ENCODE assay signal across 1 cellular context in the genomic region with DNA sequence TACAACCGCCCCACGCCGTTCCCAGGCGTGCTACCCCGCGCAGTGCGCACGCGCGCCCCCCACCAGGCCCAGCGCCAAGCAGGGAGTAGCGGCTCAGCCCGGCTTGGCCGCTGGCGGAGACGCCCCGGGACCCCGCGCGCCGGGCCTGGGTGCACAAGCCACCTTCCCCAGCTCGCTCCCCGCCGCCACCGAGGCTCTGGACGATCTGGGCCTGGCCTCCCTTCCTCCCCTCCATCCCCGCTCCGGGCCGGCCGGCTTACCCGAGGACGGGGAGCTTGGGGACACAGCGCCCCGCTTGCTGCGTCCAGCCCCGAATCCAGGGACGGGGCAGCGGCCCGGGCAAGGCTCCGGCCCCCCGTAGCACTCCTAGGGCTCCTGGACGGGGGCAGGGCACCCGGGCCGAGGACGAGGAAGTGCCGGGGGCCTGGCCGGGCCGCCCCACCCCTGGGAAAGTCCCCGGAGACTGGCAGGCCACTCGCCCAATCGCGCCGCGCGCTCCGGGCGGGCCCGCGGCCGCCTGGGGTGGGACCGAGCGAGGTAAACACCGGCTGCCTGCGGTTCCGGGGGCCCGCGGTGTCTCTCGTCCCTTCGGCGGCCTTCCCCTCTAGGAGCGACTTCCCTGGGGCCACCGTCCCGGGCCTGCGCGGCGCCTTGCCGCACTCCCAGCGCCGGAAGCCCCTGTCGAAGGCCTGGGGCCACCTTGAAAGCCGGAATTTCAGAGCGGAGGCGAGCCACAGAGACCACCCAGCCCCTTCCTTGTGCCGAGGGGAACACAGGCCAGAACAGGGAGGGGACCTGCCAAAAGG.
TF ChIP-seq lines count a peak whose summit lies in the region.

A gene with protein sequence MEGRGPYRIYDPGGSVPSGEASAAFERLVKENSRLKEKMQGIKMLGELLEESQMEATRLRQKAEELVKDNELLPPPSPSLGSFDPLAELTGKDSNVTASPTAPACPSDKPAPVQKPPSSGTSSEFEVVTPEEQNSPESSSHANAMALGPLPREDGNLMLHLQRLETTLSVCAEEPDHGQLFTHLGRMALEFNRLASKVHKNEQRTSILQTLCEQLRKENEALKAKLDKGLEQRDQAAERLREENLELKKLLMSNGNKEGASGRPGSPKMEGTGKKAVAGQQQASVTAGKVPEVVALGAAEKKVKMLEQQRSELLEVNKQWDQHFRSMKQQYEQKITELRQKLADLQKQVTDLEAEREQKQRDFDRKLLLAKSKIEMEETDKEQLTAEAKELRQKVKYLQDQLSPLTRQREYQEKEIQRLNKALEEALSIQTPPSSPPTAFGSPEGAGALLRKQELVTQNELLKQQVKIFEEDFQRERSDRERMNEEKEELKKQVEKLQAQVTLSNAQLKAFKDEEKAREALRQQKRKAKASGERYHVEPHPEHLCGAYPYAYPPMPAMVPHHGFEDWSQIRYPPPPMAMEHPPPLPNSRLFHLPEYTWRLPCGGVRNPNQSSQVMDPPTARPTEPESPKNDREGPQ (minus strand): TSS at position 415 of the 806 bp plus-strand sequence. CDS start 15,939 bp downstream, outside the sequence.

TF ChIP-seq in K562, 482 proteins besides CTCF, POLR2A, EP300 and RAD21 (continued from another document and continues in another):
- peak; percentile 77 for TF ChIP-seq SRSF7 (optimal IDR thresholded peaks at IDR 0.05; ENCODE audit: low read depth, low read length)
- TF ChIP-seq, protein P1, sequence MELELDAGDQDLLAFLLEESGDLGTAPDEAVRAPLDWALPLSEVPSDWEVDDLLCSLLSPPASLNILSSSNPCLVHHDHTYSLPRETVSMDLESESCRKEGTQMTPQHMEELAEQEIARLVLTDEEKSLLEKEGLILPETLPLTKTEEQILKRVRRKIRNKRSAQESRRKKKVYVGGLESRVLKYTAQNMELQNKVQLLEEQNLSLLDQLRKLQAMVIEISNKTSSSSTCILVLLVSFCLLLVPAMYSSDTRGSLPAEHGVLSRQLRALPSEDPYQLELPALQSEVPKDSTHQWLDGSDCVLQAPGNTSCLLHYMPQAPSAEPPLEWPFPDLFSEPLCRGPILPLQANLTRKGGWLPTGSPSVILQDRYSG (tag; conservative IDR thresholded peaks at IDR 0.05; ENCODE audit: low read depth), result no peak
- peak; percentile 54; the same call in 1 of the 2 replicates for TF ChIP-seq L3MBTL2 (IDR thresholded peaks at IDR 0.05)
- peak; percentile 86 for TF ChIP-seq HMGN3 (IDR thresholded peaks at IDR 0.05; ENCODE audit: borderline replicate concordance, extremely low read depth, insufficient read length, low read depth, low read length)
- TF ChIP-seq TAL1 (IDR thresholded peaks at IDR 0.05), result no peak
- no peak for TF ChIP-seq FOXM1 (IDR thresholded peaks at IDR 0.05; ENCODE audit: low read depth)
- TF ChIP-seq FOXM1 (CRISPR knock-in tag; IDR thresholded peaks at IDR 0.05; ENCODE audit: low read depth), result peak; percentile 88; the same call in 1 of the 2 replicates
- no peak for TF ChIP-seq ZNF75A (CRISPR knock-in tag; IDR thresholded peaks at IDR 0.05)
- TF ChIP-seq TSC22D4 (tag; IDR thresholded peaks at IDR 0.05), result no peak
- TF ChIP-seq, protein P2, sequence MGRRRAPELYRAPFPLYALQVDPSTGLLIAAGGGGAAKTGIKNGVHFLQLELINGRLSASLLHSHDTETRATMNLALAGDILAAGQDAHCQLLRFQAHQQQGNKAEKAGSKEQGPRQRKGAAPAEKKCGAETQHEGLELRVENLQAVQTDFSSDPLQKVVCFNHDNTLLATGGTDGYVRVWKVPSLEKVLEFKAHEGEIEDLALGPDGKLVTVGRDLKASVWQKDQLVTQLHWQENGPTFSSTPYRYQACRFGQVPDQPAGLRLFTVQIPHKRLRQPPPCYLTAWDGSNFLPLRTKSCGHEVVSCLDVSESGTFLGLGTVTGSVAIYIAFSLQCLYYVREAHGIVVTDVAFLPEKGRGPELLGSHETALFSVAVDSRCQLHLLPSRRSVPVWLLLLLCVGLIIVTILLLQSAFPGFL (CRISPR knock-in tag; IDR thresholded peaks at IDR 0.05), result no peak
- no peak for TF ChIP-seq PRMT5 (CRISPR knock-in tag; IDR thresholded peaks at IDR 0.05)
- TF ChIP-seq TFAM (CRISPR knock-in tag; conservative IDR thresholded peaks at IDR 0.05), result no peak
- TF ChIP-seq NFXL1 (CRISPR knock-in tag; IDR thresholded peaks at IDR 0.05), result no peak
- TF ChIP-seq ZNF174 (CRISPR knock-in tag; IDR thresholded peaks at IDR 0.05), result no peak
- no peak for TF ChIP-seq CBFA2T3 (IDR thresholded peaks at IDR 0.05)
- TF ChIP-seq, protein P3, sequence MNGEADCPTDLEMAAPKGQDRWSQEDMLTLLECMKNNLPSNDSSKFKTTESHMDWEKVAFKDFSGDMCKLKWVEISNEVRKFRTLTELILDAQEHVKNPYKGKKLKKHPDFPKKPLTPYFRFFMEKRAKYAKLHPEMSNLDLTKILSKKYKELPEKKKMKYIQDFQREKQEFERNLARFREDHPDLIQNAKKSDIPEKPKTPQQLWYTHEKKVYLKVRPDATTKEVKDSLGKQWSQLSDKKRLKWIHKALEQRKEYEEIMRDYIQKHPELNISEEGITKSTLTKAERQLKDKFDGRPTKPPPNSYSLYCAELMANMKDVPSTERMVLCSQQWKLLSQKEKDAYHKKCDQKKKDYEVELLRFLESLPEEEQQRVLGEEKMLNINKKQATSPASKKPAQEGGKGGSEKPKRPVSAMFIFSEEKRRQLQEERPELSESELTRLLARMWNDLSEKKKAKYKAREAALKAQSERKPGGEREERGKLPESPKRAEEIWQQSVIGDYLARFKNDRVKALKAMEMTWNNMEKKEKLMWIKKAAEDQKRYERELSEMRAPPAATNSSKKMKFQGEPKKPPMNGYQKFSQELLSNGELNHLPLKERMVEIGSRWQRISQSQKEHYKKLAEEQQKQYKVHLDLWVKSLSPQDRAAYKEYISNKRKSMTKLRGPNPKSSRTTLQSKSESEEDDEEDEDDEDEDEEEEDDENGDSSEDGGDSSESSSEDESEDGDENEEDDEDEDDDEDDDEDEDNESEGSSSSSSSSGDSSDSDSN (IDR thresholded peaks at IDR 0.05; ENCODE audit: borderline replicate concordance in 1 of 2, low read depth in 2 of 2, low read length in 2 of 2), result peak; percentile 95
- TF ChIP-seq YY1 (IDR thresholded peaks at IDR 0.05; ENCODE audit: borderline replicate concordance in 1 of 3, control insufficient read depth in 1 of 3, extremely low read depth in 1 of 3, insufficient read depth in 3 of 3, insufficient read length in 1 of 3, insufficient replicate concordance in 2 of 3, low read depth in 1 of 3, low read length in 2 of 3), result no peak
- TF ChIP-seq HDGF (IDR thresholded peaks at IDR 0.05), result no peak
- peak; percentile 32; the same call in 1 of the 2 replicates for TF ChIP-seq HCFC1 (IDR thresholded peaks at IDR 0.05; ENCODE audit: low read depth, low read length)
- peak; percentile 69 for TF ChIP-seq POLR2AphosphoS5 (IDR thresholded peaks at IDR 0.05; ENCODE audit: control insufficient read depth, insufficient read depth, low read depth, low read length)
- TF ChIP-seq ZNF184 (CRISPR knock-in tag; IDR thresholded peaks at IDR 0.05), result no peak
- TF ChIP-seq, protein P4, sequence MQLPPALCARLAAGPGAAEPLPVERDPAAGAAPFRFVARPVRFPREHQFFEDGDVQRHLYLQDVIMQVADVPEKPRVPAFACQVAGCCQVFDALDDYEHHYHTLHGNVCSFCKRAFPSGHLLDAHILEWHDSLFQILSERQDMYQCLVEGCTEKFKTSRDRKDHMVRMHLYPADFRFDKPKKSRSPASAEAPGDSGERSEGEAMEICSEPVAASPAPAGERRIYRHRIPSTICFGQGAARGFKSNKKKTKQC (CRISPR knock-in tag; IDR thresholded peaks at IDR 0.05), result peak; percentile 55
- TF ChIP-seq ZBTB9 (CRISPR knock-in tag; IDR thresholded peaks at IDR 0.05), result 0 out of 2 replicates have a peak, but pooled peaks have one; percentile 44
- TF ChIP-seq, protein P5, sequence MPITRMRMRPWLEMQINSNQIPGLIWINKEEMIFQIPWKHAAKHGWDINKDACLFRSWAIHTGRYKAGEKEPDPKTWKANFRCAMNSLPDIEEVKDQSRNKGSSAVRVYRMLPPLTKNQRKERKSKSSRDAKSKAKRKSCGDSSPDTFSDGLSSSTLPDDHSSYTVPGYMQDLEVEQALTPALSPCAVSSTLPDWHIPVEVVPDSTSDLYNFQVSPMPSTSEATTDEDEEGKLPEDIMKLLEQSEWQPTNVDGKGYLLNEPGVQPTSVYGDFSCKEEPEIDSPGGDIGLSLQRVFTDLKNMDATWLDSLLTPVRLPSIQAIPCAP (CRISPR knock-in tag; IDR thresholded peaks at IDR 0.05; ENCODE audit: borderline replicate concordance), result no peak
- TF ChIP-seq ZNF766 (CRISPR knock-in tag; conservative IDR thresholded peaks at IDR 0.05), result no peak
- TF ChIP-seq MCM2 (IDR thresholded peaks at IDR 0.05; ENCODE audit: low read depth), result no peak
- TF ChIP-seq ETV1 (tag; conservative IDR thresholded peaks at IDR 0.05; ENCODE audit: low read depth), result no peak; the same call in 1 of the 2 replicates
- no peak for TF ChIP-seq ZNF217 (CRISPR knock-in tag; IDR thresholded peaks at IDR 0.05)
- TF ChIP-seq PRPF4 (IDR thresholded peaks at IDR 0.05; ENCODE audit: insufficient read depth, low read depth, low read length, poor library complexity, severe bottlenecking), result no peak
- no peak for TF ChIP-seq CEBPB (tag; IDR thresholded peaks at IDR 0.05)
- TF ChIP-seq ZC3H8 (IDR thresholded peaks at IDR 0.05), result no peak
- no peak for TF ChIP-seq ARID2 (IDR thresholded peaks at IDR 0.05)
- no peak for TF ChIP-seq RBM15 (IDR thresholded peaks at IDR 0.05; ENCODE audit: insufficient read depth, low read length)
- peak; percentile 43; the same call in 1 of the 2 replicates for TF ChIP-seq NFIX (CRISPR knock-in tag; IDR thresholded peaks at IDR 0.05; ENCODE audit: low read depth)
- no peak for TF ChIP-seq ZNF253 (CRISPR knock-in tag; conservative IDR thresholded peaks at IDR 0.05)
- TF ChIP-seq HMG20A (CRISPR knock-in tag; conservative IDR thresholded peaks at IDR 0.05), result no peak
- TF ChIP-seq, protein P6, sequence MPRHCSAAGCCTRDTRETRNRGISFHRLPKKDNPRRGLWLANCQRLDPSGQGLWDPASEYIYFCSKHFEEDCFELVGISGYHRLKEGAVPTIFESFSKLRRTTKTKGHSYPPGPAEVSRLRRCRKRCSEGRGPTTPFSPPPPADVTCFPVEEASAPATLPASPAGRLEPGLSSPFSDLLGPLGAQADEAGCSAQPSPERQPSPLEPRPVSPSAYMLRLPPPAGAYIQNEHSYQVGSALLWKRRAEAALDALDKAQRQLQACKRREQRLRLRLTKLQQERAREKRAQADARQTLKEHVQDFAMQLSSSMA (CRISPR knock-in tag; IDR thresholded peaks at IDR 0.05), result 0 out of 2 replicates have a peak, but pooled peaks have one; percentile 18
- TF ChIP-seq ZNF12 (CRISPR knock-in tag; IDR thresholded peaks at IDR 0.05), result 0 out of 2 replicates have a peak, but pooled peaks have one; percentile 20
- TF ChIP-seq TCF7L2 (IDR thresholded peaks at IDR 0.05; ENCODE audit: low read depth, low read length), result no peak
- TF ChIP-seq JUNB (CRISPR knock-in tag; conservative IDR thresholded peaks at IDR 0.05), result no peak
- TF ChIP-seq E2F5 (CRISPR knock-in tag; IDR thresholded peaks at IDR 0.05), result no peak
- peak; percentile 25 to 40 for TF ChIP-seq E2F6 (IDR thresholded peaks at IDR 0.05; ENCODE audit: borderline replicate concordance in 1 of 2, extremely low read depth in 1 of 2, insufficient read depth in 1 of 2, insufficient read length in 1 of 2, low read depth in 1 of 2, low read length in 1 of 2, poor library complexity in 1 of 2, severe bottlenecking in 1 of 2)
- TF ChIP-seq RBM22 (IDR thresholded peaks at IDR 0.05; ENCODE audit: low read depth, low read length, poor library complexity, severe bottlenecking), result peak; percentile 36
- no peak for TF ChIP-seq ZFP36 (IDR thresholded peaks at IDR 0.05; ENCODE audit: low read depth, low read length, partially characterized antibody)
- no peak for TF ChIP-seq ZNF717 (CRISPR knock-in tag; IDR thresholded peaks at IDR 0.05)
- TF ChIP-seq ZNF668 (CRISPR knock-in tag; IDR thresholded peaks at IDR 0.05), result no peak
- no peak for TF ChIP-seq ZNF830 (CRISPR knock-in tag; IDR thresholded peaks at IDR 0.05)
- TF ChIP-seq ZNF347 (CRISPR knock-in tag; IDR thresholded peaks at IDR 0.05; ENCODE audit: low read depth), result no peak
- TF ChIP-seq C11orf30 (IDR thresholded peaks at IDR 0.05; ENCODE audit: low read depth), result 0 out of 2 replicates have a peak, but pooled peaks have one; percentile 32
- TF ChIP-seq ZNF324 (CRISPR knock-in tag; IDR thresholded peaks at IDR 0.05), result no peak
- no peak for TF ChIP-seq TEAD4 (IDR thresholded peaks at IDR 0.05; ENCODE audit: low read length)
- no peak for TF ChIP-seq TEAD4 (CRISPR knock-in tag; IDR thresholded peaks at IDR 0.05; ENCODE audit: borderline replicate concordance)
- peak; percentile 59; the same call in 1 of the 2 replicates for TF ChIP-seq NBN (IDR thresholded peaks at IDR 0.05; ENCODE audit: low read depth)
- TF ChIP-seq PHB2 (IDR thresholded peaks at IDR 0.05; ENCODE audit: low read depth), result no peak
